Comparison of ENCODE assay signal across 33 cellular contexts in the genomic region with DNA sequence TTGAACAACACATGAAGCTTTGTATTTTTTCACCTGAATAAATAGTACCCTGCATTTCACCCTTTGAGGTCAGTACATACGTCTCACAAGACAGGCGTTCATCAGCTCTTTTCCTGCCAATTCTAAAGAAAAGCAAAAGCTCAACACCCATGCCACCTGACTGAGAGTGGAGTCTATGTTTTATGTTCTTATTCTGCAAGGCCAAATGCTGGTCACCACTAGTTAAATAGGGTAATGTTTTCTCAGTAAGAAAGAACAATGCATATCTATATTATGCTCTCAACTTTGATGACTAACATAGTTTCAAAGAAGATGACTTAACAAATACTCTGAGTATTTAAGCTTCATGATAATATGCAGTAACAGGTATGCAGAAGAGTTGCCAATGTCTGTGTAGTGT.
DNase-seq lines count a peak whose midpoint lies in the region; ATAC-seq, FAIRE-seq and TF ChIP-seq lines count a peak whose summit lies in the region.
"Had no signal": no experiment of that assay in that cellular context is flagged by ENCODE, and none has a peak within 500 bp of the region (broad histone marks: within the 10 kb centered on the region; RNA-seq: fewer than 3 reads in every experiment).

No MANE protein-coding gene starts in this region.

- TF ChIP-seq CTCF in bronchial epithelial cell (IDR thresholded peaks at IDR 0.05; ENCODE audit: insufficient read depth, low read length, severe bottlenecking) = no peak
- TF ChIP-seq CTCF in nephron progenitor cell (IDR thresholded peaks at IDR 0.05) = no peak

- H3K27me3 Mint-ChIP-seq in nephron progenitor cell (ENCODE audit: low read depth, poor library complexity) = peaks cover 4% of the 10 kb centered on the region
- H3K27me3 Mint-ChIP-seq: activated CD4-positive, alpha-beta T cell treated with anti-CD3 and anti-CD28 coated beads for 36 hours; activated naive CD8-positive, alpha-beta T cell treated with anti-CD3 and anti-CD28 coated beads, Interleukin-2, amount 10 ng/mL, durations not matched to agents 7 days and 5 days; CD4-positive, CD25-positive, alpha-beta regulatory T cell; IgD-negative memory B cell; stimulated activated memory B cell treated with anti-CD40 and anti-IgM and Interleukin-4, amounts not matched to agents 10 μg/mL and 1 μg/mL and 100 μg/mL, for 72 hours had no signal

- H3K9me3 Mint-ChIP-seq in nephron progenitor cell = peaks cover 9% of the 10 kb centered on the region
- H3K9me3 Mint-ChIP-seq: GM23338, HFFc6 had no signal

- H3K27me3 ChIP-seq in bronchial epithelial cell (ENCODE audit: control insufficient read depth, insufficient read depth, low read length) = no peaks in the 10 kb centered on the region
- H3K27me3 ChIP-seq: body of pancreas, heart right ventricle, pancreas, upper lobe of left lung had no signal

- H3K4me3 ChIP-seq in bronchial epithelial cell (ENCODE audit: low read depth, low read length) (no peak overlapping the region), skeletal muscle cell (ENCODE audit: low read depth, low read length) (no peak overlapping the region)
- H3K4me3 ChIP-seq: body of pancreas, GM12878, GM23338, heart right ventricle, pancreas, upper lobe of left lung had no signal

- no peaks in the 10 kb centered on the region for H3K36me3 Mint-ChIP-seq in nephron progenitor cell (ENCODE audit: low read depth)
- H3K36me3 Mint-ChIP-seq: activated naive CD8-positive, alpha-beta T cell treated with anti-CD3 and anti-CD28 coated beads, Interleukin-2, amount 10 ng/mL, durations not matched to agents 7 days and 5 days; CD4-positive, CD25-positive, alpha-beta regulatory T cell; IgD-negative memory B cell; stimulated activated memory B cell treated with anti-CD40 and anti-IgM and Interleukin-4, amounts not matched to agents 10 μg/mL and 1 μg/mL and 100 μg/mL, for 72 hours had no signal

- H3K36me3 ChIP-seq in bronchial epithelial cell (ENCODE audit: control insufficient read depth, insufficient read depth, low read length) = no peaks in the 10 kb centered on the region
- H3K36me3 ChIP-seq: heart right ventricle, pancreas, upper lobe of left lung had no signal

- H3K4me3 Mint-ChIP-seq in nephron progenitor cell = no peak overlapping the region
- H3K4me3 Mint-ChIP-seq: activated CD4-positive, alpha-beta T cell treated with anti-CD3 and anti-CD28 coated beads for 36 hours; activated naive CD8-positive, alpha-beta T cell treated with anti-CD3 and anti-CD28 coated beads, Interleukin-2, amount 10 ng/mL, durations not matched to agents 7 days and 5 days; GM23338; HFFc6; IgD-negative memory B cell; stimulated activated memory B cell treated with anti-CD40 and anti-IgM and Interleukin-4, amounts not matched to agents 10 μg/mL and 1 μg/mL and 100 μg/mL, for 72 hours had no signal

- ATAC-seq in HG03521 (IDR thresholded peaks at IDR 0.05; ENCODE audit: unreplicated experiment) = no peak
- ATAC-seq: activated CD4-positive, alpha-beta T cell treated with anti-CD3 and anti-CD28 coated beads for 36 hours; body of pancreas; GM12878; GM23338; heart right ventricle; left colon; pancreas; right cardiac atrium; SK-N-SH treated with all-trans-retinoic acid at 6 μM for 48 hours; stimulated activated memory B cell treated with anti-CD40 and anti-IgM and Interleukin-4, amounts not matched to agents 10 μg/mL and 1 μg/mL and 100 μg/mL, for 72 hours had no signal

- DNase-seq in HT-29 (ENCODE audit: low spot score) (peak; percentile 25), NCI-H69 (lab: John Stamatoyannopoulos, UW) (peak; percentile 68), bronchial epithelial cell (ENCODE audit: low read depth) (peak; percentile 66), skeletal muscle cell (ENCODE audit: low read depth) (peak; percentile 4), nephron progenitor cell (no peak)
- no peak for DNase-seq in activated CD8-positive, alpha-beta memory T cell treated with anti-CD3 and anti-CD28 coated beads, Interleukin-2, amount 50 U/mL, for 4 hours
- DNase-seq: activated CD4-positive, alpha-beta T cell treated with anti-CD3 and anti-CD28 coated beads for 36 hours; activated effector memory CD4-positive, alpha-beta T cell treated with anti-CD3 and anti-CD28 coated beads, Interleukin-2, amount 50 U/mL, for 16 hours; activated naive CD8-positive, alpha-beta T cell treated with anti-CD3 and anti-CD28 coated beads, Interleukin-2, amount 10 ng/mL, durations not matched to agents 7 days and 5 days; activated T-cell treated with anti-CD3 and anti-CD28 coated beads, Interleukin-2, amount 50 U/mL, for 1 hour; body of pancreas; CD4-positive, CD25-positive, alpha-beta regulatory T cell; EL; heart right ventricle; HFFc6; left colon; NCI-H1092 treated with DMSO at 0.1 percent for 48 hours; NCI-H2029; NCI-H226; NCI-H774; pancreas; right cardiac atrium; stimulated activated CD4-positive, alpha-beta T cell treated with anti-CD3 and anti-CD28 coated beads, Interleukin-4, amount 100 ng/mL, for 4 hours; substantia nigra; T-helper 2 cell; upper lobe of left lung had no signal

- no peaks in the 10 kb centered on the region for H3K4me1 Mint-ChIP-seq in nephron progenitor cell
- H3K4me1 Mint-ChIP-seq: activated CD4-positive, alpha-beta T cell treated with anti-CD3 and anti-CD28 coated beads for 36 hours; activated naive CD8-positive, alpha-beta T cell treated with anti-CD3 and anti-CD28 coated beads, Interleukin-2, amount 10 ng/mL, durations not matched to agents 7 days and 5 days; GM23338; IgD-negative memory B cell; stimulated activated memory B cell treated with anti-CD40 and anti-IgM and Interleukin-4, amounts not matched to agents 10 μg/mL and 1 μg/mL and 100 μg/mL, for 72 hours had no signal

- FAIRE-seq in bronchial epithelial cell (lab: Jason Lieb, UNC) = no peak
- FAIRE-seq: D721Med, GM12878, pancreas had no signal

- no peak overlapping the region for H3K27ac Mint-ChIP-seq in nephron progenitor cell
- H3K27ac Mint-ChIP-seq: activated CD4-positive, alpha-beta T cell treated with anti-CD3 and anti-CD28 coated beads for 36 hours; activated naive CD8-positive, alpha-beta T cell treated with anti-CD3 and anti-CD28 coated beads, Interleukin-2, amount 10 ng/mL, durations not matched to agents 7 days and 5 days; CD4-positive, CD25-positive, alpha-beta regulatory T cell; GM23338; HFFc6; IgD-negative memory B cell; stimulated activated memory B cell treated with anti-CD40 and anti-IgM and Interleukin-4, amounts not matched to agents 10 μg/mL and 1 μg/mL and 100 μg/mL, for 72 hours had no signal

Comparison
In these comparisons a context has a peak if more than half of its experiments do, and no peak if none do; other contexts are left out.
1. DNase-seq: peak in HT-29 (single experiment), NCI-H69 (single experiment), bronchial epithelial cell (single experiment) and skeletal muscle cell (single experiment); none in nephron progenitor cell (single experiment) and activated CD8-positive, alpha-beta memory T cell treated with anti-CD3 and anti-CD28 coated beads, Interleukin-2, amount 50 U/mL, for 4 hours (single experiment).